16 cellular contexts compared by ENCODE assay signal in the genomic region with DNA sequence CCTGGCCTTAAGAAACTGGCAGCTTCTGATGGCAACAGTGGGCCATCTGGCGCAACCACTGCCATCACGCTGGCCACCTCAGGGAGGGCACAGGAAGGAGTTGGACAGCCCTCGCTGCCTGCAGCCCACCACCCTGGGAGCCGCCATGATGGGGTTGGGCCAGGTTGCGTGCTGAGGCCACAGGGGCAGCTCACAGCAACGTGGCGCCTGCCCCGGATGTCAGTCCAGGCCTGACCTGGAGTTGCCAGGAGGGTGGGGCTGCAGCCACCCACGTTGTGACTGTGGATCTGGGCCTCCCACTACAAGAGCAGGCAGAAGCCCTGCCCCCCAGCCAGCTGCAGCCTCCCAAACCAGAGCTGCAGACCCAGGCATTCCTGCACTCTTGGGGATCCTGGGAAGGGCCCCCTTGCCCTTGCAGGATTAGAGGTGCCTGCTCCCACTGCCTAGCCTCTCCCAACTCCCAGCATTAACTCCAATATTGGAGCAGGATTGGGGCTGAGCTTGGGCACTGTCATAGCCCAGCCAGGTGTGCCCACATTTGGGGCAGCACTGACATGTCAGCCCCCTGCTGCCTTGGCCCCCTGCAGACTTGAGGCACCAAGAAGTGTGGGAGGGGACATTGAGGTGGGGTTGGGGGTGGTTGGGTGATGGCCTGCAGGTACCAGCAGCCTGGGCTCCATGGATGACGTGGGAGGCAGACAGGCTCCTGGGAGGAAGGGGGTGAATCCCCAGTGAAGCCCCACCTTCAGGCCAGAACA.
DNase-seq lines count a peak whose midpoint lies in the region; ATAC-seq and TF ChIP-seq lines count a peak whose summit lies in the region.
"Had no signal": no experiment of that assay in that cellular context is flagged by ENCODE, and none has a peak within 500 bp of the region (broad histone marks: within the 10 kb centered on the region; RNA-seq: fewer than 3 reads in every experiment).

No MANE protein-coding gene starts in this region.

- H3K4me3 Mint-ChIP-seq in WTC11: no peak overlapping the region
- no peak overlapping the region for H3K4me3 Mint-ChIP-seq in stimulated activated memory B cell treated with anti-CD40 and anti-IgM and Interleukin-4, amounts not matched to agents 10 μg/mL and 1 μg/mL and 100 μg/mL, for 72 hours
- H3K4me3 Mint-ChIP-seq: CD14-positive monocyte; CD4-positive, alpha-beta memory T cell; IgD-negative memory B cell had no signal

- H3K36me3 Mint-ChIP-seq in WTC11: peaks cover 38% of the 10 kb centered on the region
- no peaks in the 10 kb centered on the region for H3K36me3 Mint-ChIP-seq in stimulated activated memory B cell treated with anti-CD40 and anti-IgM and Interleukin-4, amounts not matched to agents 10 μg/mL and 1 μg/mL and 100 μg/mL, for 72 hours
- H3K36me3 Mint-ChIP-seq: CD14-positive monocyte; CD4-positive, alpha-beta memory T cell; IgD-negative memory B cell had no signal

- H3K36me3 ChIP-seq in neuronal stem cell (replicated peaks in 1 of 2; ENCODE audit: control insufficient read depth in 2 of 2, insufficient read depth in 2 of 2, low read length in 2 of 2): no peaks in the 10 kb centered on the region
- H3K36me3 ChIP-seq: BLaER1 had no signal

- peak overlapping the region; percentile 3 for H4K8ac ChIP-seq in neuronal stem cell (ENCODE audit: low read depth, low read length)

- ATAC-seq in WTC11: no peak
- peak; percentile 17 for ATAC-seq in stimulated activated memory B cell treated with anti-CD40 and anti-IgM and Interleukin-4, amounts not matched to agents 10 μg/mL and 1 μg/mL and 100 μg/mL, for 72 hours
- no peak for ATAC-seq in HG03159 (IDR thresholded peaks at IDR 0.05; ENCODE audit: unreplicated experiment)
- no peak for ATAC-seq in HG02840 (IDR thresholded peaks at IDR 0.05; ENCODE audit: low FRiP score, unreplicated experiment)

- in situ Hi-C loops in GM13976 (cut with MboI; ENCODE audit: low sequenced_read_pairs, unreplicated experiment): no loop called here

- no peak for DNase-seq in WTC11 (ENCODE audit: low spot score)
- no peak for DNase-seq in neuronal stem cell (ENCODE audit: low spot score)
- no peak for DNase-seq in GM13976 (ENCODE audit: low spot score)
- no peak for DNase-seq in GOT3 (lab: John Stamatoyannopoulos, UW)
- DNase-seq: 8988T; Calu3; CD4-positive, alpha-beta memory T cell; DMS79 treated with DMSO at 0.1 percent for 48 hours; GF-D8; HCEC 1CT had no signal

- H3K27ac Mint-ChIP-seq in WTC11: no peak overlapping the region
- H3K27ac Mint-ChIP-seq in stimulated activated memory B cell treated with anti-CD40 and anti-IgM and Interleukin-4, amounts not matched to agents 10 μg/mL and 1 μg/mL and 100 μg/mL, for 72 hours: no peak overlapping the region
- H3K27ac Mint-ChIP-seq: CD14-positive monocyte; CD4-positive, alpha-beta memory T cell; IgD-negative memory B cell had no signal

- peak overlapping the region; percentile 26 for H2BK5ac ChIP-seq in neuronal stem cell (ENCODE audit: low read length)

- no peak overlapping the region for H2BK15ac ChIP-seq in neuronal stem cell (ENCODE audit: low read length)

- TF ChIP-seq CTCF in WTC11 (IDR thresholded peaks at IDR 0.05): no peak
- no peak for TF ChIP-seq CTCF in GM13976 (IDR thresholded peaks at IDR 0.05; ENCODE audit: borderline replicate concordance, control extremely low read depth, extremely low read depth, insufficient read depth, missing control alignments)

- no peak overlapping the region for H3K4me2 ChIP-seq in neuronal stem cell (ENCODE audit: insufficient read depth, low read length, poor library complexity, severe bottlenecking)
- H3K4me2 ChIP-seq: BLaER1 had no signal

- H3K18ac ChIP-seq in neuronal stem cell (ENCODE audit: low read length): peak overlapping the region; percentile 15

- no peaks in the 10 kb centered on the region for H3K27me3 Mint-ChIP-seq in WTC11 (ENCODE audit: low read depth)
- H3K27me3 Mint-ChIP-seq in stimulated activated memory B cell treated with anti-CD40 and anti-IgM and Interleukin-4, amounts not matched to agents 10 μg/mL and 1 μg/mL and 100 μg/mL, for 72 hours: peaks cover under 1% of the 10 kb centered on the region
- H3K27me3 Mint-ChIP-seq: IgD-negative memory B cell had no signal

- peaks cover 5% of the 10 kb centered on the region in 2 donors for H3K4me1 ChIP-seq in neuronal stem cell (ENCODE audit: control insufficient read depth in 2 of 2, insufficient read depth in 1 of 2, low read depth in 1 of 2, low read length in 2 of 2)
- H3K4me1 ChIP-seq: BLaER1 had no signal

- peak overlapping the region; percentile 46 for H2AK5ac ChIP-seq in neuronal stem cell (ENCODE audit: low read depth, low read length)

- H3K27me3 ChIP-seq in neuronal stem cell (ENCODE audit: control insufficient read depth in 3 of 3, insufficient read depth in 3 of 3, low read depth in 1 of 3, low read length in 3 of 3): no peaks in the 10 kb centered on the region
- H3K27me3 ChIP-seq: BLaER1 had no signal

- no peak overlapping the region for H4K91ac ChIP-seq in neuronal stem cell (ENCODE audit: low read depth, low read length, poor library complexity)

- no peaks in the 10 kb centered on the region for H3K79me1 ChIP-seq in neuronal stem cell (ENCODE audit: low read depth, low read length)

- no peak overlapping the region for H3K4ac ChIP-seq in neuronal stem cell (ENCODE audit: low read length)

- H3K9ac ChIP-seq in neuronal stem cell (ENCODE audit: low read depth, low read length, poor library complexity): no peak overlapping the region
- H3K9ac ChIP-seq: BLaER1 had no signal

- H2BK120ac ChIP-seq in neuronal stem cell (ENCODE audit: low read depth, low read length): no peak overlapping the region

- POLR2A ChIA-PET in WTC11 (lab: Charles Lee): no interaction called here

- WGBS in neuronal stem cell (ENCODE audit: extremely low coverage in 2 of 2, insufficient read length in 2 of 2, insufficient replicate concordance in 1 of 2), 2 donors: no CpG with 5 or more reads among the region's 10 CpGs

- CTCF ChIA-PET in WTC11 (lab: Charles Lee): no interaction called here

- no peak overlapping the region for H3K23ac ChIP-seq in neuronal stem cell (ENCODE audit: low read depth, low read length, poor library complexity)

- peak overlapping the region; percentile 49 for H3K14ac ChIP-seq in neuronal stem cell (ENCODE audit: low read length)

- peaks cover 19% of the 10 kb centered on the region for H3K4me1 Mint-ChIP-seq in WTC11
- no peaks in the 10 kb centered on the region for H3K4me1 Mint-ChIP-seq in stimulated activated memory B cell treated with anti-CD40 and anti-IgM and Interleukin-4, amounts not matched to agents 10 μg/mL and 1 μg/mL and 100 μg/mL, for 72 hours
- H3K4me1 Mint-ChIP-seq: CD14-positive monocyte; CD4-positive, alpha-beta memory T cell; IgD-negative memory B cell had no signal

- H3K27ac ChIP-seq in neuronal stem cell (replicated peaks; ENCODE audit: low read length): no peak overlapping the region
- H3K27ac ChIP-seq: BLaER1 had no signal

- H3K9me3 Mint-ChIP-seq in WTC11: peaks cover 26% of the 10 kb centered on the region
- H3K9me3 Mint-ChIP-seq in stimulated activated memory B cell treated with anti-CD40 and anti-IgM and Interleukin-4, amounts not matched to agents 10 μg/mL and 1 μg/mL and 100 μg/mL, for 72 hours: peaks cover 3% of the 10 kb centered on the region

- H3K4me3 ChIP-seq in neuronal stem cell (ENCODE audit: low read length in 2 of 2): peak overlapping the region in 1 of 2 donors; percentile 42
- H3K4me3 ChIP-seq: BLaER1 had no signal

- no peak overlapping the region for H2AFZ ChIP-seq in neuronal stem cell (ENCODE audit: low read length)

- peaks cover 6 to 9% of the 10 kb centered on the region in 2 donors for H3K9me3 ChIP-seq in neuronal stem cell (replicated peaks in 1 of 2; ENCODE audit: control insufficient read depth in 2 of 2, insufficient read depth in 1 of 2, low read depth in 1 of 2, low read length in 2 of 2)

- no peak overlapping the region for H2BK12ac ChIP-seq in neuronal stem cell (ENCODE audit: low read length)

TF ChIP-seq in WTC11, 78 proteins besides CTCF, POLR2A, EP300 and RAD21 (continues in another document):
- TF ChIP-seq, protein P1, sequence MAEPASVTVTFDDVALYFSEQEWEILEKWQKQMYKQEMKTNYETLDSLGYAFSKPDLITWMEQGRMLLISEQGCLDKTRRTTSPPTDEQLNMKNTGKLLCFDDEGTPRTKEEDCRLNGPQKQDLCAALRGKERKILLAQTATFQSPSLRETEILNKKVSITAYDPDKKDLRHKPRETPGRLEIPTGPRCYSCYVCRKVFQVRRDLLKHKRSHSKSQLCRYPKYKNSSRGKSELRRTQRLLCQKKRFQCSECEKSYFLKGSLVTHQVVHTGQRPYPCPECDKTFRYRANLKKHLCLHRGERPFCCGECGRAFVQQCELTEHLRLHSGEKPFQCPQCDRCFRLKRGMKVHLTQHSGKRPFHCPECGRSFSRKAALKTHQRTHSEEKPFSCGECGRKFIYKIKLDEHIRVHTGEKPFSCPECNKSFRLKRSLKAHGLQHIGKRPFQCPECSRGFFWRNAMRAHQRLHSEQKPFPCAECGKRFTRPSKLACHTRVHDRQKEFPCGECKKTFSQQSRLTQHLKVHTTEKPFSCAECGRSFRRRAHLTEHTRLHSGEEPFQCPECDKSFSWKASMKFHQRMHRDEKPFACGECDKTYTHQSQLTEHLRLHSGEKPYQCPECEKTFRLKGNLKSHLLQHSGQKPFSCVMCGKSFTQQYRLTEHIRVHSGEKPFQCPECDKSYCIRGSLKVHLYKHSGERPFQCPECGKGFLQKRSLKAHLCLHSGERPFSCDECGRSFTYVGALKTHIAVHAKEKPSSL (CRISPR knock-in tag; conservative IDR thresholded peaks at IDR 0.05): no peak
- TF ChIP-seq, protein P2, sequence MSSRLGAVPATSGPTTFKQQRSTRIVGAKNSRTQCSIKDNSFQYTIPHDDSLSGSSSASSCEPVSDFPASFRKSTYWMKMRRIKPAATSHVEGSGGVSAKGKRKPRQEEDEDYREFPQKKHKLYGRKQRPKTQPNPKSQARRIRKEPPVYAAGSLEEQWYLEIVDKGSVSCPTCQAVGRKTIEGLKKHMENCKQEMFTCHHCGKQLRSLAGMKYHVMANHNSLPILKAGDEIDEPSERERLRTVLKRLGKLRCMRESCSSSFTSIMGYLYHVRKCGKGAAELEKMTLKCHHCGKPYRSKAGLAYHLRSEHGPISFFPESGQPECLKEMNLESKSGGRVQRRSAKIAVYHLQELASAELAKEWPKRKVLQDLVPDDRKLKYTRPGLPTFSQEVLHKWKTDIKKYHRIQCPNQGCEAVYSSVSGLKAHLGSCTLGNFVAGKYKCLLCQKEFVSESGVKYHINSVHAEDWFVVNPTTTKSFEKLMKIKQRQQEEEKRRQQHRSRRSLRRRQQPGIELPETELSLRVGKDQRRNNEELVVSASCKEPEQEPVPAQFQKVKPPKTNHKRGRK (CRISPR knock-in tag; IDR thresholded peaks at IDR 0.05; ENCODE audit: borderline replicate concordance): no peak
- TF ChIP-seq PRRX2 (CRISPR knock-in tag; IDR thresholded peaks at IDR 0.05) (no peak), CREB1 (CRISPR knock-in tag; IDR thresholded peaks at IDR 0.05) (no peak)
